Comparison of ENCODE assay signal across 8 cellular contexts in the genomic region with DNA sequence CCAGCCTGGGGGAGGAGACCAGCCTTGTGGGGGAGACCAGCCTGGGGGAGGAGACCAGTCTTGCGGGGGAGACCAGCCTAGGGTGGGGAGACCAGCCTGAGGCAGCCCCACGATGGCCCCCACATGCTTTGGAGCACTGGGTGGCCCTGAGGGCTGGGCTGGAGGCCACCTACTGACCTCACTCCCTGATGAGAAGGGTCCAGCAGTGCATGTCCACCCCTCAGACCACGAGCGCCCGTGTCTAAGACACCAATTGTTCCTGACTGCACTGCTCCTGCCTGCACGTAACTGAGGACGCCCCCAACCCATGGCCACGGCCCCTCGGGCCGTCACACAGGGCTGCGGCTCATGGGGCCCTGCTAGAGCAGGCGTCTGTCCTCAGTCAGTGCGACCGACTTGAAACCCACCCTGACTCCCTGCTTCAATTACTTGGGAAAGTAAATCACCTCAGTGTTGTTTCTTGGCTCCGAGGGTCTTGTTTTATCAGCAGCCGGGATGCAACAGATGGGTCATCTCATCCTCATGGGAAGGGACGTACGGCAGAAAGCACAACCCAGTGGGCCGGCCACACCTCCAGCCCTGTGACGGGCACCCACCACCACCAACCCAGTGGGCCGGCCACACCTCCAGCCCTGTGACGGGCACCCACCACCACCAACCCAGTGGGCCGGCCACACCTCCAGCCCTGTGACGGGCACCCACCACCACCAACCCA. TPM values are rescaled to one million over a fixed set of nuclear protein-coding genes. Genes with fewer than 3 reads are reported as not detected.
DNase-seq lines count a peak whose midpoint lies in the region; ATAC-seq and TF ChIP-seq lines count a peak whose summit lies in the region.

A gene (minus strand): TSS at position 550 of the 715 bp plus-strand sequence. CDS start 1,643 bp downstream, outside the sequence.

- ATAC-seq in HG02610 (IDR thresholded peaks at IDR 0.05; ENCODE audit: unreplicated experiment), result peak; percentile 47
- ATAC-seq in thoracic aorta (ENCODE audit: insufficient number of reproducible peaks, low FRiP score, low read depth), result peak; percentile 58

- no peak within 1 kb of the TSS for H2AK5ac ChIP-seq in neuronal stem cell (ENCODE audit: low read depth, low read length)

- H3K27me3 ChIP-seq in neuronal stem cell (ENCODE audit: control insufficient read depth in 3 of 3, insufficient read depth in 3 of 3, low read depth in 1 of 3, low read length in 3 of 3), result no peaks in the 10 kb centered on the region
- no peaks in the 10 kb centered on the region for H3K27me3 ChIP-seq in thoracic aorta (replicated peaks; ENCODE audit: insufficient read depth)

- H2BK120ac ChIP-seq in neuronal stem cell (ENCODE audit: low read depth, low read length), result no peak within 1 kb of the TSS

- H3K4me3 ChIP-seq in neuronal stem cell (ENCODE audit: low read length in 2 of 2) (peak within 1 kb of the TSS; percentile 67 to 86), thoracic aorta (peak within 1 kb of the TSS; percentile 85)

- no peaks in the 10 kb centered on the region for H3K9me3 Mint-ChIP-seq in activated naive CD4-positive, alpha-beta T cell treated with anti-CD3 and anti-CD28 coated beads for 36 hours

- peak within 1 kb of the TSS; percentile 75 for H2BK12ac ChIP-seq in neuronal stem cell (ENCODE audit: low read length)

- H2BK5ac ChIP-seq in neuronal stem cell (ENCODE audit: low read length), result peak within 1 kb of the TSS; percentile 94

- WGBS in neuronal stem cell (ENCODE audit: extremely low coverage in 2 of 2, insufficient read length in 2 of 2, insufficient replicate concordance in 1 of 2), 2 donors, result no CpG with 5 or more reads among the region's 24 CpGs

- H3K4ac ChIP-seq in neuronal stem cell (ENCODE audit: low read length), result no peak within 1 kb of the TSS

- peak within 1 kb of the TSS; percentile 82 for H3K4me3 Mint-ChIP-seq in activated naive CD4-positive, alpha-beta T cell treated with anti-CD3 and anti-CD28 coated beads for 36 hours

- peak within 1 kb of the TSS; percentile 73 for H3K27ac Mint-ChIP-seq in activated naive CD4-positive, alpha-beta T cell treated with anti-CD3 and anti-CD28 coated beads for 36 hours

- peak within 1 kb of the TSS; percentile 90 for H2AFZ ChIP-seq in neuronal stem cell (ENCODE audit: low read length)

- no peaks in the 10 kb centered on the region for H3K9me3 ChIP-seq in neuronal stem cell (replicated peaks in 1 of 2; ENCODE audit: control insufficient read depth in 2 of 2, insufficient read depth in 1 of 2, low read depth in 1 of 2, low read length in 2 of 2)
- no peaks in the 10 kb centered on the region for H3K9me3 ChIP-seq in thoracic aorta

- H2BK15ac ChIP-seq in neuronal stem cell (ENCODE audit: low read length), result peak within 1 kb of the TSS; percentile 49

- H3K79me1 ChIP-seq in neuronal stem cell (ENCODE audit: low read depth, low read length), result peaks cover 18% of the 10 kb centered on the region

- CTCF ChIA-PET in activated naive CD4-positive, alpha-beta T cell treated with anti-CD3 and anti-CD28 coated beads for 36 hours (lab: Charles Lee), result no interaction called here

- peak within 1 kb of the TSS; percentile 87 for H3K4me2 ChIP-seq in neuronal stem cell (ENCODE audit: insufficient read depth, low read length, poor library complexity, severe bottlenecking)

- no peak for TF ChIP-seq CTCF in thoracic aorta (IDR thresholded peaks at IDR 0.05)

- H3K36me3 ChIP-seq in neuronal stem cell (replicated peaks in 1 of 2; ENCODE audit: control insufficient read depth in 2 of 2, insufficient read depth in 2 of 2, low read length in 2 of 2), result peaks cover 0 to 11% of the 10 kb centered on the region in 2 donors
- peaks cover 3% of the 10 kb centered on the region for H3K36me3 ChIP-seq in thoracic aorta

- H3K4me1 Mint-ChIP-seq in activated naive CD4-positive, alpha-beta T cell treated with anti-CD3 and anti-CD28 coated beads for 36 hours (ENCODE audit: low read depth), result peaks cover 6% of the 10 kb centered on the region

- intact Hi-C loops in activated naive CD4-positive, alpha-beta T cell treated with anti-CD3 and anti-CD28 coated beads for 36 hours (cut with micrococcal nuclease), result loop anchor here (2.0 kb wide), 2 partner anchors 39 to 45 kb away; a partner anchor contains a TSS

- DNase-seq in DMS 273 treated with DMSO at 0.1 percent for 48 hours (lab: John Stamatoyannopoulos, UW) (peak; percentile 60), NOMO-1 treated with dmso at 0.1 percent for 144 hours (lab: John Stamatoyannopoulos, UW; ENCODE audit: unreplicated experiment) (peak; percentile 18), germinal center (ENCODE audit: low spot score) (peak; percentile 65), neuronal stem cell (ENCODE audit: low spot score) (peak; percentile 71), thoracic aorta (ENCODE audit: low spot score) (no peak), COR-L47 (lab: John Stamatoyannopoulos, UW) (no peak)
- peak; percentile 54 for DNase-seq in activated naive CD4-positive, alpha-beta T cell treated with anti-CD3 and anti-CD28 coated beads for 36 hours

- peak within 1 kb of the TSS; percentile 94 for H3K18ac ChIP-seq in neuronal stem cell (ENCODE audit: low read length)

- no peaks in the 10 kb centered on the region for H3K36me3 Mint-ChIP-seq in activated naive CD4-positive, alpha-beta T cell treated with anti-CD3 and anti-CD28 coated beads for 36 hours (ENCODE audit: low read depth)

- H3K9ac ChIP-seq in neuronal stem cell (ENCODE audit: low read depth, low read length, poor library complexity), result peak within 1 kb of the TSS; percentile 92

- peak within 1 kb of the TSS; percentile 9 for H4K8ac ChIP-seq in neuronal stem cell (ENCODE audit: low read depth, low read length)

- no peaks in the 10 kb centered on the region for H3K27me3 Mint-ChIP-seq in activated naive CD4-positive, alpha-beta T cell treated with anti-CD3 and anti-CD28 coated beads for 36 hours (ENCODE audit: low read depth)

- peak within 1 kb of the TSS; percentile 43 for H4K91ac ChIP-seq in neuronal stem cell (ENCODE audit: low read depth, low read length, poor library complexity)

- H3K4me1 ChIP-seq in neuronal stem cell (ENCODE audit: control insufficient read depth in 2 of 2, insufficient read depth in 1 of 2, low read depth in 1 of 2, low read length in 2 of 2) (peaks cover 12 to 20% of the 10 kb centered on the region in 2 donors), thoracic aorta (ENCODE audit: control insufficient read depth in 1 of 2, low read depth in 2 of 2) (peaks cover 0 to 3% of the 10 kb centered on the region in 2 donors)

- no peak within 1 kb of the TSS for H3K14ac ChIP-seq in neuronal stem cell (ENCODE audit: low read length)

- peak within 1 kb of the TSS; percentile 92 for H3K23ac ChIP-seq in neuronal stem cell (ENCODE audit: low read depth, low read length, poor library complexity)

- peak within 1 kb of the TSS; percentile 65 for H3K27ac ChIP-seq in neuronal stem cell (replicated peaks; ENCODE audit: low read length)
- peak within 1 kb of the TSS; percentile 39 to 79 for H3K27ac ChIP-seq in thoracic aorta

RNA-seq across cellular contexts. Expression of the gene that starts here (rescaled TPM):
- total RNA-seq in activated naive CD4-positive, alpha-beta T cell treated with anti-CD3 and anti-CD28 coated beads for 36 hours, result 1 to 10 TPM; 8.0 to 9.8 TPM
- polyA plus RNA-seq in neuronal stem cell (2013, experiment 1 of 2), result 38.2 TPM
- 37.5 TPM for polyA plus RNA-seq in neuronal stem cell (2013, experiment 2 of 2)
- 1 to 10 TPM; 3.2 to 7.9 TPM for total RNA-seq in thoracic aorta

Comparison
In these comparisons a context has a peak if more than half of its experiments do, and no peak if none do; other contexts are left out.
1. DNase-seq: peak in DMS 273 treated with DMSO at 0.1 percent for 48 hours (single experiment), NOMO-1 treated with dmso at 0.1 percent for 144 hours (single experiment), activated naive CD4-positive, alpha-beta T cell treated with anti-CD3 and anti-CD28 coated beads for 36 hours (single experiment), germinal center (single experiment) and neuronal stem cell (single experiment); none in thoracic aorta (single experiment) and COR-L47 (single experiment).